Comparison of ENCODE assay signal across 10 cellular contexts in genomic region chr15:20341901-20342605, GRCh38.
DNase-seq lines count a peak whose midpoint lies in the region; ATAC-seq and TF ChIP-seq lines count a peak whose summit lies in the region.
"Had no signal": no experiment of that assay in that cellular context is flagged by ENCODE, and none has a peak within 500 bp of the region (broad histone marks: within the 10 kb centered on the region; RNA-seq: fewer than 3 reads in every experiment).

No MANE protein-coding gene starts in this region.

- H3K27me3 Mint-ChIP-seq in natural killer cell (ENCODE audit: low read depth in 2 of 2), result no peaks in the 10 kb centered on the region

- no peaks in the 10 kb centered on the region for H3K4me1 Mint-ChIP-seq in natural killer cell

- ATAC-seq in natural killer cell (peak in 1 of 3 donors; percentile 34), GM21529 (IDR thresholded peaks at IDR 0.05; ENCODE audit: unreplicated experiment) (no peak)

- peak; percentile 17 for DNase-seq in AG20443 (ENCODE audit: low spot score)
- DNase-seq in RKO (ENCODE audit: low spot score), result peak; percentile 50
- peak; percentile 91 for DNase-seq in ecto neural progenitor cell (ENCODE audit: low spot score)
- peak; percentile 76 for DNase-seq in natural killer cell
- DNase-seq in inferior parietal cortex (ENCODE audit: extremely low spot score), result no peak
- DNase-seq in DMS114 treated with DMSO at 0.1 percent for 48 hours (lab: John Stamatoyannopoulos, UW; ENCODE audit: unreplicated experiment), result no peak
- DNase-seq in DMS 273 treated with DMSO at 0.1 percent for 48 hours (lab: John Stamatoyannopoulos, UW), result no peak
- DNase-seq: hypothalamus, SHP77 had no signal

- H3K27ac Mint-ChIP-seq in natural killer cell, result no peak overlapping the region

- H3K4me3 Mint-ChIP-seq in natural killer cell, result no peak overlapping the region

- H3K9me3 Mint-ChIP-seq in natural killer cell, result no peaks in the 10 kb centered on the region

- TF ChIP-seq CTCF in natural killer cell (IDR thresholded peaks at IDR 0.05), result no peak

- no peaks in the 10 kb centered on the region for H3K36me3 Mint-ChIP-seq in natural killer cell

- intact Hi-C loops in natural killer cell (cut with micrococcal nuclease), result loop anchor here (2.0 to 10.0 kb wide), 3 partner anchors 23 to 63 kb away; no protein-coding TSS in a partner anchor

Comparison
In these comparisons a context has a peak if more than half of its experiments do, and no peak if none do; other contexts are left out.
1. DNase-seq: peak in AG20443 (single experiment), RKO (single experiment), ecto neural progenitor cell (single experiment) and natural killer cell (single experiment); none in inferior parietal cortex (single experiment), DMS114 treated with DMSO at 0.1 percent for 48 hours (single experiment) and DMS 273 treated with DMSO at 0.1 percent for 48 hours (single experiment).